In the genomic region with DNA sequence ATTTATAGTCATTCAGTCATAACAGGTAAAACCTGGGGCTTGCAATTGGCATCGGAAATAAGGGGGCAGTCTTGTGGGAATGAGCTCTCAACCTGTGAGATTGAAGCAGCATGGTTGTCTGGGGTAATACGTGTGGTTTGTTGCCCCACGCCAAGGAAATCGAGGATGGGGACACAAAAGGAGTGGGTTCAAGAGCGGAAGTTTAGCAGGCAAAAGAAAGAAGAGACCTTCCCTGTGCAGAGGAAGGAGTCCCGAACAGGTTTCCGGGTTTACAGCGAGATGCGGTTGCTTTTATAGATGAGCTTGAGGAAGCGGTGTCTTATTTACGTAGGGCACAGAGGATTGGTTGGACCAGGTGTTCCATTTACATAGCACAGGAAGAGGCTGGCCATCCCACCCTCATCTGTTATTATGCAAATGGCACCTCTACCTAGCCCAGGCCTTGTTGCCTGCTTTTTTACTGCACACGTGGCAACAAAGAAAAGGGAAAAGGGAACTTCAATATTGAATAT, we compare ENCODE assay signal across 8 cellular contexts. TPM values are rescaled to one million over a fixed set of nuclear protein-coding genes. Genes with fewer than 3 reads are reported as not detected.
DNase-seq lines count a peak whose midpoint lies in the region; ATAC-seq and TF ChIP-seq lines count a peak whose summit lies in the region.

No MANE protein-coding gene starts in this region.

- DNase-seq in NB4 (ENCODE audit: low read depth) (peak; percentile 64), T-helper 22 cell (ENCODE audit: low read depth) (peak; percentile 65), cerebellar cortex (ENCODE audit: low spot score) (peak; percentile 54), mesendoderm (peak; percentile 54), upper lobe of left lung (peak in 1 of 2 donors; percentile 69), ascending aorta (ENCODE audit: low spot score in 2 of 2) (no peak), NK-92 (lab: John Stamatoyannopoulos, UW; ENCODE audit: unreplicated experiment) (no peak)

- H3K4me1 ChIP-seq in mesendoderm (ENCODE audit: control insufficient read depth, low read depth, low read length) (no peaks in the 10 kb centered on the region), upper lobe of left lung (peaks cover 16 to 30% (median 22%) of the 10 kb centered on the region in 4 donors), ascending aorta (peaks cover 10 to 16% of the 10 kb centered on the region in 2 donors)

- H3K79me1 ChIP-seq in mesendoderm (ENCODE audit: low read length): no peaks in the 10 kb centered on the region

- no peak for TF ChIP-seq EP300 in upper lobe of left lung (IDR thresholded peaks at IDR 0.05)

- peak overlapping the region; percentile 28 for H3K56ac ChIP-seq in mesendoderm (ENCODE audit: low read length)

- no peak overlapping the region for H3K23ac ChIP-seq in mesendoderm (ENCODE audit: low read length)

- H3K27ac ChIP-seq in mesendoderm (ENCODE audit: low read depth, low read length) (no peak overlapping the region), upper lobe of left lung (peak overlapping the region; percentile 71 to 84 (median 74)), ascending aorta (no peak overlapping the region)

- no peak for TF ChIP-seq CTCF in NB4 (IDR thresholded peaks at IDR 0.05; ENCODE audit: low read depth, low read length)
- TF ChIP-seq CTCF in upper lobe of left lung (IDR thresholded peaks at IDR 0.05): no peak
- TF ChIP-seq CTCF in ascending aorta (IDR thresholded peaks at IDR 0.05): no peak

- H3K79me2 ChIP-seq in mesendoderm (ENCODE audit: control insufficient read depth, insufficient read depth, low read length): no peaks in the 10 kb centered on the region

- TF ChIP-seq POLR2A in NB4 (IDR thresholded peaks at IDR 0.05; ENCODE audit: extremely low read depth, insufficient read length) (peak; percentile 83), upper lobe of left lung (IDR thresholded peaks at IDR 0.05) (peak in 2 of 4 donors; percentile 63 to 84)

- no peak overlapping the region for H2BK5ac ChIP-seq in mesendoderm (ENCODE audit: low read length)

- no peak overlapping the region for H2BK15ac ChIP-seq in mesendoderm (replicated peaks; ENCODE audit: low read depth)

- H3K4me2 ChIP-seq in mesendoderm (ENCODE audit: low read length): peak overlapping the region; percentile 25

- H3K9me3 ChIP-seq in upper lobe of left lung: peaks cover 0 to 5% (median 4%) of the 10 kb centered on the region in 4 donors
- peaks cover 6% of the 10 kb centered on the region in 2 donors for H3K9me3 ChIP-seq in ascending aorta

- no peak overlapping the region for H3K4ac ChIP-seq in mesendoderm (ENCODE audit: low read depth, low read length)

- peak overlapping the region; percentile 45 for H3K9ac ChIP-seq in mesendoderm (ENCODE audit: low read length)

- intact Hi-C loops in ascending aorta (cut with DNase I): no loop called here

- no peaks in the 10 kb centered on the region for H3K27me3 ChIP-seq in mesendoderm (ENCODE audit: insufficient read depth, low read length, poor library complexity)
- H3K27me3 ChIP-seq in upper lobe of left lung: no peaks in the 10 kb centered on the region
- H3K27me3 ChIP-seq in ascending aorta: no peaks in the 10 kb centered on the region

- ATAC-seq in upper lobe of left lung (ENCODE audit: low FRiP score in 2 of 2): peak; percentile 25 to 73

- WGBS in mesendoderm (ENCODE audit: extremely low coverage, insufficient coverage, low lambda C conversion rate): no CpG with 5 or more reads among the region's 12 CpGs
- 29 to 42% methylated on average over 12 of the region's 12 CpGs for WGBS in upper lobe of left lung, 2 donors

- H2AK5ac ChIP-seq in mesendoderm (ENCODE audit: low read length): no peak overlapping the region

- H3K18ac ChIP-seq in mesendoderm (ENCODE audit: low read length): peak overlapping the region; percentile 12

- no peak overlapping the region for H4K8ac ChIP-seq in mesendoderm (ENCODE audit: low read depth, low read length)

- no peak overlapping the region for H4K5ac ChIP-seq in mesendoderm (ENCODE audit: low read length)

- no peak overlapping the region for H2BK120ac ChIP-seq in mesendoderm (ENCODE audit: low read depth, low read length)

- H3K36me3 ChIP-seq in mesendoderm (ENCODE audit: control insufficient read depth, insufficient read depth, low read length) (no peaks in the 10 kb centered on the region), upper lobe of left lung (peaks cover 0 to 9% (median 3%) of the 10 kb centered on the region in 4 donors), ascending aorta (no peaks in the 10 kb centered on the region)

- peak overlapping the region; percentile 28; the same call in 1 of the 2 replicates for H3K4me3 ChIP-seq in GM08714 (ENCODE audit: low read length)
- peak overlapping the region; percentile 22 for H3K4me3 ChIP-seq in NB4 (ENCODE audit: low read depth, low read length)
- H3K4me3 ChIP-seq in mesendoderm (ENCODE audit: low read length): no peak overlapping the region
- peak overlapping the region in 3 of 4 donors; percentile 11 to 35 (median 33) for H3K4me3 ChIP-seq in upper lobe of left lung
- H3K4me3 ChIP-seq in ascending aorta: no peak overlapping the region

RNA-seq across cellular contexts. Expression of a gene that starts 37.3 kb away (rescaled TPM):
- 7.9 TPM for polyA plus RNA-seq in mesendoderm (2013, experiment 1 of 2)
- 9.4 TPM for polyA plus RNA-seq in mesendoderm (2013, experiment 2 of 2)
- total RNA-seq in upper lobe of left lung (10 to 100 TPM; 17.1 to 68.5 (median 36.0) TPM), ascending aorta (25.9 TPM)

RNA-seq across cellular contexts. Expression of a gene that starts 41.1 kb away (rescaled TPM):
- 26.1 TPM for polyA plus RNA-seq in mesendoderm (2013, experiment 1 of 2)
- 27.0 TPM for polyA plus RNA-seq in mesendoderm (2013, experiment 2 of 2)
- total RNA-seq in upper lobe of left lung (10 to 100 TPM; 35.6 to 89.8 (median 62.0) TPM), ascending aorta (46.4 TPM)

Comparison
In these comparisons a context has a peak if more than half of its experiments do, and no peak if none do; other contexts are left out.
1. H3K4me3 ChIP-seq: peak in GM08714 (single experiment), NB4 (single experiment) and upper lobe of left lung (3 of 4); none in mesendoderm (single experiment) and ascending aorta (0 of 2).
2. DNase-seq: peak in NB4 (single experiment), T-helper 22 cell (single experiment), cerebellar cortex (single experiment) and mesendoderm (single experiment); none in ascending aorta (0 of 2) and NK-92 (single experiment).
3. H3K27ac ChIP-seq: peak in upper lobe of left lung (4 of 4); none in mesendoderm (single experiment) and ascending aorta (0 of 2).